16 cellular contexts compared by ENCODE assay signal in genomic region chr5:163529698-163530097, GRCh38.
"Had no signal": no experiment of that assay in that cellular context is flagged by ENCODE, and none has a peak within 500 bp of the region (broad histone marks: within the 10 kb centered on the region; RNA-seq: fewer than 3 reads in every experiment).

No MANE protein-coding gene starts in this region.

- ATAC-seq: activated T-cell treated with anti-CD3 and anti-CD28 coated beads, Interleukin-2, amount 50 U/mL, for 4 hours; effector memory CD8-positive, alpha-beta T cell; left lobe of liver; mucosa of descending colon; naive thymus-derived CD8-positive, alpha-beta T cell; pancreas had no signal

- H3K4me1 ChIP-seq: thyroid gland had no signal

- H3K9me3 Mint-ChIP-seq: activated naive CD4-positive, alpha-beta T cell treated with anti-CD3 and anti-CD28 coated beads, Interleukin-2, amount 50 U/mL, for 24 hours; effector memory CD8-positive, alpha-beta T cell; T-helper 1 cell treated with Interleukin-12 subunit alpha and Interleukin-12 subunit beta and Interleukin-4 antibody, amounts not matched to agents 30 μg/mL and 1 μg/mL, for 36 hours had no signal

- DNase-seq: activated CD4-positive, alpha-beta T cell treated with anti-CD3 and anti-CD28 coated beads, Interleukin-2, amount 50 U/mL, for 1 hour; activated CD4-positive, CD25-positive, alpha-beta regulatory T cell treated with anti-CD3 and anti-CD28 coated beads, Interleukin-2, amount 50 U/mL, for 72 hours; activated CD8-positive, alpha-beta memory T cell treated with anti-CD3 and anti-CD28 coated beads, Interleukin-2, amount 50 U/mL, for 4 hours; activated T-cell treated with anti-CD3 and anti-CD28 coated beads, Interleukin-2, amount 50 U/mL, for 4 hours; dermis blood vessel endothelial cell; effector memory CD8-positive, alpha-beta T cell; foreskin fibroblast; hippocampal formation; mucosa of descending colon; naive thymus-derived CD8-positive, alpha-beta T cell; pancreas; stimulated activated naive CD4-positive, alpha-beta T cell; thyroid gland had no signal

- H3K27me3 ChIP-seq: pancreas, thyroid gland had no signal

- H3K9me3 ChIP-seq: mucosa of descending colon, pancreas, thyroid gland had no signal

- H3K4me3 ChIP-seq: mucosa of descending colon, pancreas, thyroid gland had no signal

- H3K4me1 Mint-ChIP-seq: activated naive CD4-positive, alpha-beta T cell treated with anti-CD3 and anti-CD28 coated beads, Interleukin-2, amount 50 U/mL, for 24 hours; naive thymus-derived CD8-positive, alpha-beta T cell had no signal

- H3K27ac ChIP-seq: pancreas, thyroid gland had no signal

- H3K36me3 ChIP-seq: pancreas, thyroid gland had no signal

- H3K36me3 Mint-ChIP-seq: naive thymus-derived CD8-positive, alpha-beta T cell had no signal

- H3K4me3 Mint-ChIP-seq: activated naive CD4-positive, alpha-beta T cell treated with anti-CD3 and anti-CD28 coated beads, Interleukin-2, amount 50 U/mL, for 24 hours; activated T-cell treated with anti-CD3 and anti-CD28 coated beads, Interleukin-2, amount 50 U/mL, for 4 hours; effector memory CD8-positive, alpha-beta T cell; naive thymus-derived CD8-positive, alpha-beta T cell; T-helper 1 cell treated with Interleukin-12 subunit alpha and Interleukin-12 subunit beta and Interleukin-4 antibody, amounts not matched to agents 30 μg/mL and 1 μg/mL, for 36 hours had no signal

- H3K27ac Mint-ChIP-seq: activated naive CD4-positive, alpha-beta T cell treated with anti-CD3 and anti-CD28 coated beads, Interleukin-2, amount 50 U/mL, for 24 hours; effector memory CD8-positive, alpha-beta T cell; naive thymus-derived CD8-positive, alpha-beta T cell; T-helper 1 cell treated with Interleukin-12 subunit alpha and Interleukin-12 subunit beta and Interleukin-4 antibody, amounts not matched to agents 30 μg/mL and 1 μg/mL, for 36 hours had no signal
